8 cellular contexts compared by ENCODE assay signal in the genomic region with DNA sequence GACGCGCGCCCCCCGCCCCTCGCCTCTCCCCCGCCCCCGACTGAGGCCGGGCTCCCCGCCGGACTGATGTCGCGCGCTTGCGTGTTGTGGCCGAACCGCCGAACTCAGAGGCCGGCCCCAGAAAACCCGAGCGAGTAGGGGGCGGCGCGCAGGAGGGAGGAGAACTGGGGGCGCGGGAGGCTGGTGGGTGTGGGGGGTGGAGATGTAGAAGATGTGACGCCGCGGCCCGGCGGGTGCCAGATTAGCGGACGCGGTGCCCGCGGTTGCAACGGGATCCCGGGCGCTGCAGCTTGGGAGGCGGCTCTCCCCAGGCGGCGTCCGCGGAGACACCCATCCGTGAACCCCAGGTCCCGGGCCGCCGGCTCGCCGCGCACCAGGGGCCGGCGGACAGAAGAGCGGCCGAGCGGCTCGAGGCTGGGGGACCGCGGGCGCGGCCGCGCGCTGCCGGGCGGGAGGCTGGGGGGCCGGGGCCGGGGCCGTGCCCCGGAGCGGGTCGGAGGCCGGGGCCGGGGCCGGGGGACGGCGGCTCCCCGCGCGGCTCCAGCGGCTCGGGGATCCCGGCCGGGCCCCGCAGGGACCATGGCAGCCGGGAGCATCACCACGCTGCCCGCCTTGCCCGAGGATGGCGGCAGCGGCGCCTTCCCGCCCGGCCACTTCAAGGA. TPM values are rescaled to one million over a fixed set of nuclear protein-coding genes. Genes with fewer than 3 reads are reported as not detected.
DNase-seq lines count a peak whose midpoint lies in the region; ATAC-seq and TF ChIP-seq lines count a peak whose summit lies in the region.

A gene (plus strand): TSS at position 236 of the 662 bp plus-strand sequence. CDS start 344 bp downstream, at position 580.

- H3K9me2 ChIP-seq in DOHH2 (replicated peaks; ENCODE audit: control insufficient read depth, low read length) = no peaks in the 10 kb centered on the region

- H3K27me3 Mint-ChIP-seq in activated CD4-positive, alpha-beta memory T cell treated with anti-CD3 and anti-CD28 coated beads for 36 hours = peaks cover 58% of the 10 kb centered on the region
- H3K27me3 Mint-ChIP-seq in mesothelial cell of epicardium (ENCODE audit: low read depth) = peaks cover 13% of the 10 kb centered on the region

- intact Hi-C loops in activated CD4-positive, alpha-beta memory T cell treated with anti-CD3 and anti-CD28 coated beads for 36 hours (cut with micrococcal nuclease) = loop anchor here (5.0 kb wide), 1 partner anchor 846 kb away; no protein-coding TSS in a partner anchor

- H3K4me2 ChIP-seq in DOHH2 (ENCODE audit: low read length) = peak within 1 kb of the TSS; percentile 79

- peak within 1 kb of the TSS; percentile 3 for H3K27ac Mint-ChIP-seq in activated CD4-positive, alpha-beta memory T cell treated with anti-CD3 and anti-CD28 coated beads for 36 hours
- H3K27ac Mint-ChIP-seq in mesothelial cell of epicardium = peak within 1 kb of the TSS; percentile 92

- H3K36me3 ChIP-seq in DOHH2 (ENCODE audit: control insufficient read depth, low read length) (no peaks in the 10 kb centered on the region), thoracic aorta (no peaks in the 10 kb centered on the region)

- peaks cover 13% of the 10 kb centered on the region for H3K4me1 Mint-ChIP-seq in activated CD4-positive, alpha-beta memory T cell treated with anti-CD3 and anti-CD28 coated beads for 36 hours (ENCODE audit: low read depth)
- H3K4me1 Mint-ChIP-seq in mesothelial cell of epicardium = peaks cover 15% of the 10 kb centered on the region

- H4K20me1 ChIP-seq in DOHH2 (ENCODE audit: control insufficient read depth, insufficient read depth, low read depth, low read length) = no peaks in the 10 kb centered on the region

- H3K4me3 Mint-ChIP-seq in activated CD4-positive, alpha-beta memory T cell treated with anti-CD3 and anti-CD28 coated beads for 36 hours = peak within 1 kb of the TSS; percentile 74
- H3K4me3 Mint-ChIP-seq in mesothelial cell of epicardium = peak within 1 kb of the TSS; percentile 85

- H3K4me1 ChIP-seq in DOHH2 (ENCODE audit: control insufficient read depth, low read length) (peaks cover 14% of the 10 kb centered on the region), thoracic aorta (ENCODE audit: control insufficient read depth in 1 of 2, low read depth in 2 of 2) (peaks cover 4 to 41% of the 10 kb centered on the region in 2 donors)

- H3K9me3 Mint-ChIP-seq in activated CD4-positive, alpha-beta memory T cell treated with anti-CD3 and anti-CD28 coated beads for 36 hours = no peaks in the 10 kb centered on the region
- H3K9me3 Mint-ChIP-seq in mesothelial cell of epicardium = no peaks in the 10 kb centered on the region

- POLR2A ChIA-PET in activated CD4-positive, alpha-beta memory T cell treated with anti-CD3 and anti-CD28 coated beads for 36 hours (lab: Charles Lee) = no interaction called here

- ATAC-seq in GM19463 (IDR thresholded peaks at IDR 0.05; ENCODE audit: unreplicated experiment) (peak; percentile 16), HG03521 (IDR thresholded peaks at IDR 0.05; ENCODE audit: unreplicated experiment) (peak; percentile 21), thoracic aorta (ENCODE audit: insufficient number of reproducible peaks, low FRiP score, low read depth) (peak; percentile 44)

- H3K36me3 Mint-ChIP-seq in activated CD4-positive, alpha-beta memory T cell treated with anti-CD3 and anti-CD28 coated beads for 36 hours = peaks cover 1% of the 10 kb centered on the region
- no peaks in the 10 kb centered on the region for H3K36me3 Mint-ChIP-seq in mesothelial cell of epicardium

- TF ChIP-seq CTCF in DOHH2 (IDR thresholded peaks at IDR 0.05; ENCODE audit: low read depth, low read length, poor library complexity, severe bottlenecking) = no peak
- TF ChIP-seq CTCF in mesothelial cell of epicardium (IDR thresholded peaks at IDR 0.05; ENCODE audit: unreplicated experiment) = no peak
- TF ChIP-seq CTCF in thoracic aorta (IDR thresholded peaks at IDR 0.05) = no peak

- H3K79me2 ChIP-seq in DOHH2 (ENCODE audit: control insufficient read depth, low read length) = no peaks in the 10 kb centered on the region

- CTCF ChIA-PET in activated CD4-positive, alpha-beta memory T cell treated with anti-CD3 and anti-CD28 coated beads for 36 hours (lab: Charles Lee) = interaction anchor here (1.7 kb wide), 1 partner anchor 69 kb away, joined by 4 read pairs; no protein-coding TSS in a partner anchor

- H3K4me3 ChIP-seq in DOHH2 (ENCODE audit: low read length) (peak within 1 kb of the TSS; percentile 71), thoracic aorta (peak within 1 kb of the TSS; percentile 94)

- H3F3A ChIP-seq in DOHH2 (ENCODE audit: control insufficient read depth, insufficient read depth) = no peaks in the 10 kb centered on the region

- H3K27ac ChIP-seq in DOHH2 (ENCODE audit: low read depth, low read length) (no peak within 1 kb of the TSS), epithelial cell of prostate (peak within 1 kb of the TSS; percentile 19), thoracic aorta (peak within 1 kb of the TSS; percentile 89 to 92)

- H3K27me3 ChIP-seq in DOHH2 (ENCODE audit: control insufficient read depth, low read length) = peaks cover 48% of the 10 kb centered on the region
- no peaks in the 10 kb centered on the region for H3K27me3 ChIP-seq in thoracic aorta (replicated peaks; ENCODE audit: insufficient read depth)

- H3K9me3 ChIP-seq in DOHH2 (ENCODE audit: control insufficient read depth, insufficient read depth, low read length) (no peaks in the 10 kb centered on the region), thoracic aorta (no peaks in the 10 kb centered on the region)

- DNase-seq in activated CD4-positive, alpha-beta memory T cell treated with anti-CD3 and anti-CD28 coated beads for 36 hours = peak; percentile 38
- DNase-seq in epithelial cell of prostate (ENCODE audit: low read depth, low spot score) (no peak), mesothelial cell of epicardium (ENCODE audit: low spot score in 2 of 2, unreplicated experiment in 2 of 2) (peak; percentile 41 to 69), thoracic aorta (ENCODE audit: low spot score) (peak; percentile 48), T-helper 9 cell (no peak)

RNA-seq across cellular contexts. Expression of the gene that starts here (rescaled TPM):
- total RNA-seq in activated CD4-positive, alpha-beta memory T cell treated with anti-CD3 and anti-CD28 coated beads for 36 hours = under 1 TPM; 0.36 to 0.56 TPM
- total RNA-seq in mesothelial cell of epicardium = 11.3 to 13.0 TPM (median 11.9 TPM) in 3 replicates
- 10 to 100 TPM; 25.5 to 50.2 TPM for total RNA-seq in thoracic aorta

Comparison
In these comparisons a context has a peak if more than half of its experiments do, and no peak if none do; other contexts are left out.
1. Peak in DNase-seq in activated CD4-positive, alpha-beta memory T cell treated with anti-CD3 and anti-CD28 coated beads for 36 hours; RNA of the gene not detected or under 1 TPM.
2. DNase-seq: peak in mesothelial cell of epicardium (2 of 2) and thoracic aorta (single experiment); none in epithelial cell of prostate (single experiment) and T-helper 9 cell (single experiment).
3. Peak in every context shown above with its lines, with median percentiles within 50 percentile points of each other: ATAC-seq.